In genomic region chr10:20091698-20092097, GRCh38 we compare ENCODE assay signal across 25 cellular contexts.
"Had no signal": no experiment of that assay in that cellular context is flagged by ENCODE, and none has a peak within 500 bp of the region (broad histone marks: within the 10 kb centered on the region; RNA-seq: fewer than 3 reads in every experiment).

No MANE protein-coding gene starts in this region.

- H3K36me3 ChIP-seq: cardiac muscle cell had no signal

- H3K27ac Mint-ChIP-seq: activated B cell treated with CpG ODN at 0.5 μM for 24 hours; activated CD4-positive, alpha-beta T cell treated with anti-CD3 and anti-CD28 coated beads, Interleukin-2, amount 10 ng/mL, durations not matched to agents 24 days and 14 days; activated naive CD4-positive, alpha-beta T cell treated with anti-CD3 and anti-CD28 coated beads for 36 hours; activated naive CD8-positive, alpha-beta T cell; T-cell had no signal

- DNase-seq: activated B cell treated with CpG ODN at 0.5 μM for 24 hours; activated CD4-positive, alpha-beta T cell treated with anti-CD3 and anti-CD28 coated beads for 1 hour; activated CD4-positive, alpha-beta T cell treated with anti-CD3 and anti-CD28 coated beads, Interleukin-2, amount 10 ng/mL, durations not matched to agents 24 days and 14 days; activated CD4-positive, alpha-beta T cell treated with anti-CD3 and anti-CD28 coated beads, Interleukin-2, amount 50 U/mL, for 48 hours; activated CD8-positive, alpha-beta memory T cell treated with anti-CD3 and anti-CD28 coated beads for 24 hours; activated gamma-delta T cell; activated naive CD4-positive, alpha-beta T cell treated with anti-CD3 and anti-CD28 coated beads for 36 hours; activated T-cell treated with anti-CD3 and anti-CD28 coated beads, Interleukin-2, amount 50 U/mL, for 4 hours; amygdala; Kasumi-1; KBM-7; NCI-H1105 treated with DMSO at 0.1 percent for 48 hours; NCI-H1436 treated with DMSO at 0.1 percent for 48 hours; NCI-H187 treated with DMSO at 0.1 percent for 48 hours; NCI-H2081 treated with DMSO at 0.1 percent for 48 hours; NCI-H446; NCI-H524; PC-9; T-cell; T-helper 2 cell; T1000 had no signal

- H3K4me3 ChIP-seq: cardiac muscle cell, PC-9, SK-N-MC had no signal

- H3K27me3 Mint-ChIP-seq: activated B cell treated with CpG ODN at 0.5 μM for 24 hours; activated CD4-positive, alpha-beta T cell treated with anti-CD3 and anti-CD28 coated beads, Interleukin-2, amount 10 ng/mL, durations not matched to agents 24 days and 14 days; activated naive CD8-positive, alpha-beta T cell; brain; T-cell had no signal

- H3K36me3 Mint-ChIP-seq: activated naive CD8-positive, alpha-beta T cell; brain; T-cell had no signal

- H3K4me1 Mint-ChIP-seq: activated B cell treated with CpG ODN at 0.5 μM for 24 hours; activated CD4-positive, alpha-beta T cell treated with anti-CD3 and anti-CD28 coated beads, Interleukin-2, amount 10 ng/mL, durations not matched to agents 24 days and 14 days; T-cell had no signal

- H3K27ac ChIP-seq: cardiac muscle cell, PC-9, SK-N-MC had no signal

- H3K4me3 Mint-ChIP-seq: activated B cell treated with CpG ODN at 0.5 μM for 24 hours; activated CD4-positive, alpha-beta T cell treated with anti-CD3 and anti-CD28 coated beads, Interleukin-2, amount 10 ng/mL, durations not matched to agents 24 days and 14 days; activated naive CD4-positive, alpha-beta T cell treated with anti-CD3 and anti-CD28 coated beads for 36 hours; activated naive CD8-positive, alpha-beta T cell; activated T-cell treated with anti-CD3 and anti-CD28 coated beads, Interleukin-2, amount 50 U/mL, for 4 hours; T-cell had no signal

- H3K27me3 ChIP-seq: cardiac muscle cell had no signal
